ENCODE assay signal across 21 cellular contexts in genomic region chr4:25171451-25171850, GRCh38. TPM values are rescaled to one million over a fixed set of nuclear protein-coding genes. Genes with fewer than 3 reads are reported as not detected.
A peak's percentile ranks its signal among the peaks of the same experiment; 100 is the strongest.
DNase-seq lines count a peak whose midpoint lies in the region; ATAC-seq and TF ChIP-seq lines count a peak whose summit lies in the region.
"Had no signal": no experiment of that assay in that cellular context is flagged by ENCODE, and none has a peak within 500 bp of the region (broad histone marks: within the 10 kb centered on the region; RNA-seq: fewer than 3 reads in every experiment).

No MANE protein-coding gene starts in this region.

- ATAC-seq in GM19351 (IDR thresholded peaks at IDR 0.05; ENCODE audit: unreplicated experiment) (no peak), esophagus mucosa (no peak)
- ATAC-seq: CD8-positive, alpha-beta T cell; GM23338; K562 had no signal

- peak overlapping the region; percentile 67 for H2AFZ ChIP-seq in osteoblast (ENCODE audit: low read length)
- H2AFZ ChIP-seq: GM23338 had no signal

- H3K4me1 ChIP-seq in osteoblast (ENCODE audit: insufficient read depth, low read length) (peaks cover 38% of the 10 kb centered on the region), thyroid gland (no peaks in the 10 kb centered on the region)
- H3K4me1 ChIP-seq: HAP-1 had no signal

- H3K79me2 ChIP-seq in osteoblast (ENCODE audit: insufficient read depth, low read length), result peaks cover 2% of the 10 kb centered on the region

- H3K27me3 ChIP-seq in osteoblast (ENCODE audit: insufficient read depth, low read length), result no peaks in the 10 kb centered on the region
- no peaks in the 10 kb centered on the region for H3K27me3 ChIP-seq in thyroid gland
- H3K27me3 ChIP-seq: BLaER1, MG63, SJCRH30 had no signal

- H3K27ac ChIP-seq in RWPE1 (peak overlapping the region; percentile 34; the same call in 1 of the 2 replicates), osteoblast (ENCODE audit: low read depth, low read length) (peak overlapping the region; percentile 29), thyroid gland (peak overlapping the region in 1 of 3 donors; percentile 33)
- H3K27ac ChIP-seq: BLaER1, SJCRH30 had no signal

- H3K4me3 ChIP-seq in fibroblast of mammary gland (ENCODE audit: control insufficient read depth, low read depth, low read length), result no peak overlapping the region
- no peak overlapping the region for H3K4me3 ChIP-seq in osteoblast (ENCODE audit: insufficient read depth, low read length)
- H3K4me3 ChIP-seq in thyroid gland (replicated peaks in 1 of 3), result no peak overlapping the region
- H3K4me3 ChIP-seq: BLaER1, GM23338, HAP-1, K562, MG63, SJCRH30 had no signal

- H4K20me1 ChIP-seq in osteoblast (ENCODE audit: insufficient read depth, low read length), result no peaks in the 10 kb centered on the region
- H4K20me1 ChIP-seq: BLaER1 had no signal

- TF ChIP-seq CTCF in RWPE1 (conservative IDR thresholded peaks at IDR 0.05; ENCODE audit: low read depth) (no peak), fibroblast of mammary gland (conservative IDR thresholded peaks at IDR 0.05; ENCODE audit: control insufficient read depth, insufficient read depth, low read depth, low read length) (no peak), osteoblast (IDR thresholded peaks at IDR 0.05; ENCODE audit: extremely low read depth, low read depth, low read length) (no peak), thyroid gland (IDR thresholded peaks at IDR 0.05) (no peak)

- intact Hi-C loops in thyroid gland (cut with DNase I), result loop anchor here (10.0 kb wide), 1 partner anchor 193 kb away; no protein-coding TSS in a partner anchor

- no peak overlapping the region for H3K4me2 ChIP-seq in osteoblast (ENCODE audit: insufficient read depth, low read length)
- H3K4me2 ChIP-seq: BLaER1, GM23338 had no signal

- DNase-seq in RWPE1 (ENCODE audit: low spot score), result no peak
- DNase-seq in fibroblast of mammary gland (ENCODE audit: low read depth), result peak; percentile 80
- DNase-seq in osteoblast (ENCODE audit: insufficient read length, low spot score, missing footprints), result no peak
- DNase-seq in stromal cell of bone marrow (ENCODE audit: low read depth), result peak; percentile 63
- no peak for DNase-seq in thyroid gland
- DNase-seq: CD8-positive, alpha-beta T cell; DMS153; MG63; NCI-H1436; NCI-H1930; NCI-H2227 treated with DMSO at 0.1 percent for 48 hours; NCI-H510A treated with DMSO at 0.1 percent for 48 hours; NCI-H774; NK-92 treated with Interleukin-12 subunit alpha and Interleukin-12 subunit beta, amount 100 ng/mL, for 24 hours; SJCRH30 had no signal

- H3K36me3 ChIP-seq in osteoblast (ENCODE audit: insufficient read depth, low read length), result no peaks in the 10 kb centered on the region
- H3K36me3 ChIP-seq in thyroid gland, result no peaks in the 10 kb centered on the region
- H3K36me3 ChIP-seq: HAP-1, MG63, SJCRH30 had no signal

- CTCF ChIA-PET in RWPE1 (lab: Yijun Ruan, JAX), result no interaction called here

- H3K9me3 ChIP-seq in osteoblast (ENCODE audit: low read depth, low read length), result no peaks in the 10 kb centered on the region
- H3K9me3 ChIP-seq in thyroid gland, result no peaks in the 10 kb centered on the region
- H3K9me3 ChIP-seq: HAP-1, MG63, SJCRH30 had no signal

- no peak for TF ChIP-seq POLR2A in thyroid gland (IDR thresholded peaks at IDR 0.05)

- POLR2A ChIA-PET in RWPE1 (lab: Yijun Ruan, JAX; ENCODE audit: low non-redundant PET), result no interaction called here

- 74 to 87% methylated on average over 5 of the region's 5 CpGs for WGBS in thyroid gland, 2 donors

RNA-seq across cellular contexts. Expression of gene SEPSECS, which starts 11.2 kb away (rescaled TPM):
- total RNA-seq in osteoblast (8.3 and 9.1 TPM in 2 replicates), thyroid gland (10 to 100 TPM in 3 of 4 donors, 1 to 10 TPM in 1; 9.2 to 22.3 (median 13.5) TPM), esophagus mucosa (4.4 TPM)

Comparison
In these comparisons a context has a peak if more than half of its experiments do, and no peak if none do; other contexts are left out.
1. DNase-seq: peak in fibroblast of mammary gland (single experiment) and stromal cell of bone marrow (single experiment); none in RWPE1 (single experiment), osteoblast (single experiment) and thyroid gland (0 of 2).